Comparison of ENCODE assay signal across 1 cellular context in genomic region chr10:102393411-102394078, GRCh38.
TF ChIP-seq lines count a peak whose summit lies in the region.

No MANE protein-coding gene starts in this region.

TF ChIP-seq in GM23338, 12 proteins besides CTCF, POLR2A, EP300 and RAD21 (continued from another document):
- no peak for TF ChIP-seq ZNF462 (CRISPR knock-in tag; IDR thresholded peaks at IDR 0.05)
- TF ChIP-seq NANOG (IDR thresholded peaks at IDR 0.05; ENCODE audit: borderline replicate concordance), result no peak
- no peak for TF ChIP-seq ZNF331 (CRISPR knock-in tag; IDR thresholded peaks at IDR 0.05; ENCODE audit: low read depth)
TF ChIP-seq in GM23338: peak in this region for 0.
